ENCODE assay signal across 11 cellular contexts in genomic region chr20:19785886-19786285, GRCh38. TPM values are rescaled to one million over a fixed set of nuclear protein-coding genes. Genes with fewer than 3 reads are reported as not detected.
DNase-seq lines count a peak whose midpoint lies in the region; ATAC-seq and TF ChIP-seq lines count a peak whose summit lies in the region.
"Had no signal": no experiment of that assay in that cellular context is flagged by ENCODE, and none has a peak within 500 bp of the region (broad histone marks: within the 10 kb centered on the region; RNA-seq: fewer than 3 reads in every experiment).

No MANE protein-coding gene starts in this region.

- H3K79me2 ChIP-seq in HCT116 (ENCODE audit: insufficient read depth, low read length): no peaks in the 10 kb centered on the region
- H3K79me2 ChIP-seq in smooth muscle cell (ENCODE audit: low read depth): peaks cover 10% of the 10 kb centered on the region

- RAD21 ChIA-PET in HCT116 (lab: Charles Lee; ENCODE audit: low non-redundant PET in 1 of 2, low total read pairs in 2 of 2, uncharacterized antibody in 2 of 2, unreplicated experiment in 2 of 2): no interaction called here

- TF ChIP-seq CTCF in HCT116 (IDR thresholded peaks at IDR 0.05 in 2 of 3, conservative IDR thresholded peaks at IDR 0.05 in 1 of 3; ENCODE audit: borderline replicate concordance in 1 of 3, insufficient read depth in 1 of 3, low read depth in 2 of 3, low read length in 2 of 3) (no peak), smooth muscle cell (IDR thresholded peaks at IDR 0.05; ENCODE audit: borderline replicate concordance, insufficient read depth, poor library complexity, severe bottlenecking) (no peak)

- peak overlapping the region; percentile 39 for H2AFZ ChIP-seq in HCT116 (ENCODE audit: low read depth, low read length, poor library complexity, severe bottlenecking)
- no peak overlapping the region for H2AFZ ChIP-seq in smooth muscle cell (ENCODE audit: low read depth)

- CTCF ChIA-PET in HCT116 (lab: Charles Lee): interaction anchor here (1.2 to 1.3 kb wide), 2 partner anchors 16 to 207 kb away, joined by 3 to 5 read pairs; no protein-coding TSS in a partner anchor
- CTCF ChIA-PET in T-cell (lab: Charles Lee): interaction anchor here in 1 of 2 donors (0.6 kb wide), 1 partner anchor 149 kb away, joined by 3 read pairs; no protein-coding TSS in a partner anchor

- H3K27me3 ChIP-seq in HCT116 (ENCODE audit: insufficient read depth, low read length) (no peaks in the 10 kb centered on the region), smooth muscle cell (ENCODE audit: low read depth) (no peaks in the 10 kb centered on the region)

- no peaks in the 10 kb centered on the region for H3K9me3 ChIP-seq in HCT116 (ENCODE audit: control insufficient read depth in 1 of 2, insufficient read depth in 1 of 2, low read depth in 1 of 2, low read length in 2 of 2)
- no peaks in the 10 kb centered on the region for H3K9me3 ChIP-seq in smooth muscle cell (replicated peaks; ENCODE audit: low read depth)

- ATAC-seq in HCT116: no peak
- no peak for ATAC-seq in T-cell (replicated peaks in 1 of 4)
- ATAC-seq in GM18517 (IDR thresholded peaks at IDR 0.05; ENCODE audit: unreplicated experiment): no peak

- H3K36me3 Mint-ChIP-seq in T-cell: no peaks in the 10 kb centered on the region
- no peaks in the 10 kb centered on the region for H3K36me3 Mint-ChIP-seq in immature natural killer cell
- H3K36me3 Mint-ChIP-seq: activated naive CD8-positive, alpha-beta T cell treated with anti-CD3 and anti-CD28 coated beads, Interleukin-2, amount 10 ng/mL, durations not matched to agents 7 days and 5 days; CD4-positive, CD25-positive, alpha-beta regulatory T cell had no signal

- no peak for TF ChIP-seq POLR2A in HCT116 (IDR thresholded peaks at IDR 0.05; ENCODE audit: borderline replicate concordance, extremely low read depth, insufficient read depth, insufficient read length)

- no peak overlapping the region for H3K27ac Mint-ChIP-seq in T-cell
- H3K27ac Mint-ChIP-seq in immature natural killer cell: no peak overlapping the region
- H3K27ac Mint-ChIP-seq: activated naive CD8-positive, alpha-beta T cell treated with anti-CD3 and anti-CD28 coated beads, Interleukin-2, amount 10 ng/mL, durations not matched to agents 7 days and 5 days; CD4-positive, CD25-positive, alpha-beta regulatory T cell had no signal

- no peak overlapping the region for H3K9ac ChIP-seq in HCT116 (ENCODE audit: low read length)
- H3K9ac ChIP-seq in smooth muscle cell (ENCODE audit: low read depth): no peak overlapping the region

- TF ChIP-seq RAD21 in HCT116 (IDR thresholded peaks at IDR 0.05; ENCODE audit: low read depth): no peak

- DNase-seq in HCT116 (ENCODE audit: low read depth, low spot score): no peak
- DNase-seq in iris pigment epithelial cell (ENCODE audit: low read depth): peak; percentile 29
- DNase-seq in smooth muscle cell (lab: John Stamatoyannopoulos, UW; ENCODE audit: unreplicated experiment): no peak
- no peak for DNase-seq in T-cell
- DNase-seq in immature natural killer cell: no peak
- DNase-seq in NCI-H187 treated with DMSO at 0.1 percent for 48 hours (lab: John Stamatoyannopoulos, UW): no peak
- DNase-seq: activated naive CD8-positive, alpha-beta T cell treated with anti-CD3 and anti-CD28 coated beads, Interleukin-2, amount 10 ng/mL, durations not matched to agents 7 days and 5 days; CD4-positive, CD25-positive, alpha-beta regulatory T cell; effector CD4-positive, alpha-beta T cell had no signal

- BruUV-seq in HCT116 (replicated peaks; lab: Mats Ljungman, UMichigan): no TSS peak

- no peaks in the 10 kb centered on the region for H3K9me2 ChIP-seq in HCT116 (ENCODE audit: insufficient read depth)

- H3F3A ChIP-seq in smooth muscle cell (ENCODE audit: low read depth): peaks cover 10% of the 10 kb centered on the region

- intact Hi-C loops in HCT116 (cut with micrococcal nuclease): loop anchor here (1.0 to 10.0 kb wide), 5 partner anchors 99 to 779 kb away; partner anchors contain the start of gene NAA20

- no peak overlapping the region for H3K27ac ChIP-seq in HCT116 (ENCODE audit: low read depth, low read length)
- H3K27ac ChIP-seq in cingulate gyrus (ENCODE audit: low read depth, low read length): peak overlapping the region; percentile 25
- peak overlapping the region; percentile 81 for H3K27ac ChIP-seq in smooth muscle cell (ENCODE audit: low read depth)

- H3K4me3 Mint-ChIP-seq in T-cell: no peak overlapping the region
- H3K4me3 Mint-ChIP-seq in immature natural killer cell: no peak overlapping the region
- H3K4me3 Mint-ChIP-seq: activated naive CD8-positive, alpha-beta T cell treated with anti-CD3 and anti-CD28 coated beads, Interleukin-2, amount 10 ng/mL, durations not matched to agents 7 days and 5 days; CD4-positive, CD25-positive, alpha-beta regulatory T cell had no signal

- peaks cover 0 to 9% (median 0%) of the 10 kb centered on the region in 3 donors for H3K9me3 Mint-ChIP-seq in T-cell
- peaks cover 0 to 3% (median 0%) of the 10 kb centered on the region in 6 donors for H3K9me3 Mint-ChIP-seq in immature natural killer cell
- H3K9me3 Mint-ChIP-seq: activated naive CD8-positive, alpha-beta T cell treated with anti-CD3 and anti-CD28 coated beads, Interleukin-2, amount 10 ng/mL, durations not matched to agents 7 days and 5 days had no signal

- POLR2A ChIA-PET in HCT116 (lab: Charles Lee) (no interaction called here), T-cell (lab: Charles Lee) (no interaction called here)

- peaks cover 3 to 15% of the 10 kb centered on the region in 2 donors for H3K27me3 Mint-ChIP-seq in T-cell
- peaks cover 1 to 7% (median 5%) of the 10 kb centered on the region in 3 donors for H3K27me3 Mint-ChIP-seq in immature natural killer cell (ENCODE audit: low read depth in 3 of 3)
- H3K27me3 Mint-ChIP-seq: CD4-positive, CD25-positive, alpha-beta regulatory T cell had no signal

- H3K4me3 ChIP-seq in HCT116 (replicated peaks in 1 of 2; ENCODE audit: low read depth in 1 of 2, low read length in 2 of 2): no peak overlapping the region
- H3K4me3 ChIP-seq in smooth muscle cell: no peak overlapping the region

- H3K4me1 ChIP-seq in HCT116 (ENCODE audit: control insufficient read depth in 1 of 2, insufficient read depth in 2 of 2, low read length in 2 of 2) (peaks cover 11 to 17% of the 10 kb centered on the region in 2 experiments), smooth muscle cell (ENCODE audit: low read depth) (peaks cover 16% of the 10 kb centered on the region)

- H3K4me2 ChIP-seq in HCT116 (ENCODE audit: low read length) (no peak overlapping the region), smooth muscle cell (peak overlapping the region; percentile 61)

- H3K36me3 ChIP-seq in HCT116 (ENCODE audit: control insufficient read depth in 1 of 2, insufficient read depth in 2 of 2, low read length in 2 of 2) (no peaks in the 10 kb centered on the region), smooth muscle cell (ENCODE audit: low read depth) (no peaks in the 10 kb centered on the region)

- H3K4me1 Mint-ChIP-seq in T-cell (peaks cover 0 to 8% (median 2%) of the 10 kb centered on the region in 3 donors), immature natural killer cell (peaks cover 0 to 5% of the 10 kb centered on the region in 2 donors)

- H4K20me1 ChIP-seq in HCT116 (ENCODE audit: insufficient read depth) (no peaks in the 10 kb centered on the region), smooth muscle cell (ENCODE audit: low read depth) (no peaks in the 10 kb centered on the region)

- WGBS in smooth muscle cell (ENCODE audit: low lambda C conversion rate): 33% methylated on average over 1 of the region's 1 CpG

TF ChIP-seq in HCT116, 20 proteins besides CTCF, POLR2A, EP300 and RAD21 (continues in another document):
- TF ChIP-seq EZH2 (IDR thresholded peaks at IDR 0.05) (no peak), YY1 (IDR thresholded peaks at IDR 0.05; ENCODE audit: extremely low read depth, insufficient replicate concordance, low read depth, low read length) (no peak), ATF3 (IDR thresholded peaks at IDR 0.05) (no peak), ZNF274 (IDR thresholded peaks at IDR 0.05; ENCODE audit: low read depth, low read length) (no peak), TCF7L2 (IDR thresholded peaks at IDR 0.05; ENCODE audit: borderline replicate concordance, extremely low read depth, insufficient read depth, insufficient read length) (no peak), SP1 (IDR thresholded peaks at IDR 0.05; ENCODE audit: low read depth) (no peak), ZBTB33 (IDR thresholded peaks at IDR 0.05; ENCODE audit: extremely low read depth, insufficient replicate concordance, low read length) (no peak), MAX (IDR thresholded peaks at IDR 0.05) (no peak), POLR2AphosphoS5 (IDR thresholded peaks at IDR 0.05; ENCODE audit: low read depth, low read length) (no peak), EZH2phosphoT487 (IDR thresholded peaks at IDR 0.05; ENCODE audit: borderline replicate concordance) (no peak), SRF (IDR thresholded peaks at IDR 0.05; ENCODE audit: low read depth) (no peak), CEBPB (IDR thresholded peaks at IDR 0.05; ENCODE audit: low read depth) (no peak), JUND (IDR thresholded peaks at IDR 0.05) (no peak)

RNA-seq across cellular contexts. Expression of gene RIN2, which starts 27.8 kb away (rescaled TPM):
- total RNA-seq in HCT116 (2021; ENCODE audit: unreplicated experiment): 1.5 TPM
- polyA plus RNA-seq in HCT116 (2012): 0.37 and 0.53 TPM in 2 replicates
- total RNA-seq in smooth muscle cell: 26.9 and 29.5 TPM in 2 replicates
- polyA plus RNA-seq in smooth muscle cell: 16.0 TPM in 2 replicates
- total RNA-seq in T-cell: under 1 TPM in 3 of 5 donors, not detected in 2; 0.20 to 0.89 (median 0.26) TPM
- not detected for polyA plus RNA-seq in immature natural killer cell
- polyA plus RNA-seq: CD4-positive, CD25-positive, alpha-beta regulatory T cell had no signal

Comparison
In these comparisons a context has a peak if more than half of its experiments do, and no peak if none do; other contexts are left out.
1. RNA of gene RIN2, which starts 27.8 kb away (total RNA-seq): 26.9 to 29.5 TPM in smooth muscle cell; 1.5 TPM in HCT116 (single experiment) and 0.20 to 0.89 TPM in T-cell; every median in the first group is over 10 times any median in the second.